ENCODE assay signal across 1 cellular context in genomic region chr16:50299508-50300105, GRCh38.
TF ChIP-seq lines count a peak whose summit lies in the region.

No MANE protein-coding gene starts in this region.

TF ChIP-seq in H1, 55 proteins besides CTCF, POLR2A, EP300 and RAD21:
- TF ChIP-seq BRCA1 (IDR thresholded peaks at IDR 0.05; ENCODE audit: low read depth, low read length) (no peak), YY1 (IDR thresholded peaks at IDR 0.05; ENCODE audit: low read depth, low read length) (no peak), RNF2 (IDR thresholded peaks at IDR 0.05; ENCODE audit: borderline replicate concordance, low read depth, low read length, missing control alignments, poor library complexity, severe bottlenecking) (no peak), CEBPB (IDR thresholded peaks at IDR 0.05; ENCODE audit: low read depth, low read length) (no peak)
